In genomic region chr3:14479591-14479990, GRCh38 we compare ENCODE assay signal across 22 cellular contexts.
A peak's percentile ranks its signal among the peaks of the same experiment; 100 is the strongest.
DNase-seq lines count a peak whose midpoint lies in the region; ATAC-seq, FAIRE-seq and TF ChIP-seq lines count a peak whose summit lies in the region.
"Had no signal": no experiment of that assay in that cellular context is flagged by ENCODE, and none has a peak within 500 bp of the region (broad histone marks: within the 10 kb centered on the region; RNA-seq: fewer than 3 reads in every experiment).

No MANE protein-coding gene starts in this region.

- no peak for DNase-seq in left ventricle myocardium inferior
- DNase-seq in right atrium auricular region (ENCODE audit: low spot score): no peak
- DNase-seq in brain microvascular endothelial cell: no peak
- DNase-seq in kidney: peak; percentile 63
- peak; percentile 9 to 57 for DNase-seq in aorta
- no peak for DNase-seq in NCI-H2171 treated with DMSO at 0.1 percent for 48 hours (lab: John Stamatoyannopoulos, UW)
- DNase-seq in G401 (ENCODE audit: low spot score): no peak
- DNase-seq in COR-L47 (lab: John Stamatoyannopoulos, UW): no peak
- DNase-seq: DND-41, KG1, NCI-H1092, NCI-H1436, NCI-H2029, NCI-H524, NCI-H82 had no signal

- no peaks in the 10 kb centered on the region for H3K9me3 ChIP-seq in left ventricle myocardium inferior (replicated peaks)
- H3K9me3 ChIP-seq in right atrium auricular region: no peaks in the 10 kb centered on the region
- H3K9me3 ChIP-seq in kidney (ENCODE audit: control insufficient read depth in 1 of 2, low read length in 2 of 2): no peaks in the 10 kb centered on the region
- no peaks in the 10 kb centered on the region for H3K9me3 ChIP-seq in aorta (ENCODE audit: control insufficient read depth, low read length)
- H3K9me3 ChIP-seq: BE2C, Peyer's patch, SJSA1 had no signal

- in situ Hi-C loops in brain microvascular endothelial cell (cut with HindIII; ENCODE audit: low pct_ligation_motif_present, low sequenced_read_pairs) (no loop called here), G401 (cut with HindIII; ENCODE audit: low sequenced_read_pairs) (loop anchor here (10.0 kb wide), 1 partner anchor 205 kb away; no protein-coding TSS in a partner anchor)

- WGBS in aorta, 2 donors: 92 to 94% methylated on average over 6 of the region's 6 CpGs

- no peak overlapping the region for H3K9ac ChIP-seq in kidney (ENCODE audit: low read length in 2 of 2)

- TF ChIP-seq CTCF in left ventricle myocardium inferior (IDR thresholded peaks at IDR 0.05; ENCODE audit: borderline replicate concordance) (no peak), right atrium auricular region (IDR thresholded peaks at IDR 0.05) (no peak), brain microvascular endothelial cell (IDR thresholded peaks at IDR 0.05; ENCODE audit: low read depth, low read length, missing control alignments) (no peak), kidney (IDR thresholded peaks at IDR 0.05; ENCODE audit: borderline replicate concordance, extremely low read depth, insufficient read depth) (no peak)

- H3K27me3 ChIP-seq in left ventricle myocardium inferior (ENCODE audit: low read depth) (peaks cover 21% of the 10 kb centered on the region), right atrium auricular region (no peaks in the 10 kb centered on the region), brain microvascular endothelial cell (replicated peaks) (no peaks in the 10 kb centered on the region), aorta (ENCODE audit: control insufficient read depth in 1 of 2, insufficient read depth in 2 of 2, low read length in 1 of 2) (no peaks in the 10 kb centered on the region)
- H3K27me3 ChIP-seq: BE2C, Peyer's patch, SJSA1 had no signal

- H3K4me3 ChIP-seq in left ventricle myocardium inferior (no peak overlapping the region), right atrium auricular region (no peak overlapping the region), brain microvascular endothelial cell (ENCODE audit: low read depth, low read length) (no peak overlapping the region), kidney (ENCODE audit: low read length in 2 of 2) (no peak overlapping the region), aorta (ENCODE audit: low read length in 2 of 2) (no peak overlapping the region)
- H3K4me3 ChIP-seq: Peyer's patch, SJSA1 had no signal

- ATAC-seq in aorta (ENCODE audit: low FRiP score): no peak

- H3K4me1 ChIP-seq in left ventricle myocardium inferior (peaks cover 49% of the 10 kb centered on the region), right atrium auricular region (peaks cover 0 to 37% of the 10 kb centered on the region in 2 donors), kidney (ENCODE audit: control insufficient read depth in 1 of 2, insufficient read depth in 1 of 2, low read depth in 1 of 2, low read length in 2 of 2) (peaks cover 0 to 29% of the 10 kb centered on the region in 2 donors), aorta (ENCODE audit: control insufficient read depth in 1 of 2, insufficient read depth in 2 of 2, low read length in 2 of 2) (no peaks in the 10 kb centered on the region)
- H3K4me1 ChIP-seq: BE2C, Peyer's patch had no signal

- peak overlapping the region; percentile 75 for H3K27ac ChIP-seq in left ventricle myocardium inferior (replicated peaks)
- H3K27ac ChIP-seq in right atrium auricular region: no peak overlapping the region
- peak overlapping the region; percentile 64 for H3K27ac ChIP-seq in brain microvascular endothelial cell
- no peak overlapping the region for H3K27ac ChIP-seq in kidney (ENCODE audit: low read depth in 2 of 2, low read length in 2 of 2)
- no peak overlapping the region for H3K27ac ChIP-seq in aorta (ENCODE audit: low read depth in 1 of 2, low read length in 2 of 2)
- H3K27ac ChIP-seq: HL-60, Peyer's patch, SJSA1 had no signal

- intact Hi-C loops in left ventricle myocardium inferior (cut with micrococcal nuclease) (no loop called here), kidney (cut with DNase I) (no loop called here), aorta (cut with DNase I) (no loop called here)

- H3K36me3 ChIP-seq in left ventricle myocardium inferior (peaks cover 38% of the 10 kb centered on the region), right atrium auricular region (peaks cover 52% of the 10 kb centered on the region), brain microvascular endothelial cell (replicated peaks) (peaks cover 50% of the 10 kb centered on the region), kidney (ENCODE audit: control insufficient read depth in 1 of 2, insufficient read depth in 2 of 2, low read length in 2 of 2) (peaks cover 6 to 44% of the 10 kb centered on the region in 2 donors), aorta (ENCODE audit: control insufficient read depth in 1 of 2, insufficient read depth in 2 of 2, low read length in 1 of 2) (no peaks in the 10 kb centered on the region)

- FAIRE-seq in kidney (lab: Jason Lieb, UNC): no peak
- FAIRE-seq: A204.1, GM12891, H54 had no signal

Comparison
In these comparisons a context has a peak if more than half of its experiments do, and no peak if none do; other contexts are left out.
1. H3K27ac ChIP-seq: peak in left ventricle myocardium inferior (single experiment) and brain microvascular endothelial cell (single experiment); none in right atrium auricular region (0 of 2), kidney (0 of 2) and aorta (0 of 2).
2. DNase-seq: peak in kidney (single experiment) and aorta (2 of 2); none in left ventricle myocardium inferior (single experiment), right atrium auricular region (single experiment), brain microvascular endothelial cell (single experiment), NCI-H2171 treated with DMSO at 0.1 percent for 48 hours (single experiment), G401 (single experiment) and COR-L47 (single experiment).